12 cellular contexts compared by ENCODE assay signal in the genomic region with DNA sequence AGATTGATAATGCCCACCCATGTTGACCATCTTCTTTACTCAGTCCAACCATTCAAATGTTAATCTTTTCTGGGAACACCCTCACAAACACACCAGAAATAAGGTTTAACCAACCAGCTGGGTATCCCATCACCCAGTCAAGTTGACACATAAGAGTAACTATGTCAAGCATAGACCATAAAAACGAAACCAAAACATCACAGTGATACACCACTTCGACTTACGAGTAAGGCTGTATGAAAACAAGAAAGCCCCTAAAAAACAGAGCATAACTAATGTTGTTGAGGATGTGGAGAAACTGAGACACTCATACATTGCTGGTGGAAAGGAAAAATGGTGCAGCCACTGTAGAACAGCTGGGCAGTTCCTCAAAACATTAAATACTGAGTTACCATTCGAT. TPM values are rescaled to one million over a fixed set of nuclear protein-coding genes. Genes with fewer than 3 reads are reported as not detected.
DNase-seq lines count a peak whose midpoint lies in the region; ATAC-seq and TF ChIP-seq lines count a peak whose summit lies in the region.
"Had no signal": no experiment of that assay in that cellular context is flagged by ENCODE, and none has a peak within 500 bp of the region (broad histone marks: within the 10 kb centered on the region; RNA-seq: fewer than 3 reads in every experiment).

No MANE protein-coding gene starts in this region.

- H3K4me3 Mint-ChIP-seq in activated B cell treated with CpG ODN at 0.5 μM for 24 hours: peak overlapping the region; percentile 76
- H3K4me3 Mint-ChIP-seq: neural crest cell, type B pancreatic cell had no signal

- H3K4me1 Mint-ChIP-seq in activated B cell treated with CpG ODN at 0.5 μM for 24 hours: peaks cover 45% of the 10 kb centered on the region

- no peaks in the 10 kb centered on the region for H3K9me3 Mint-ChIP-seq in activated B cell treated with CpG ODN at 0.5 μM for 24 hours
- H3K9me3 Mint-ChIP-seq: neural crest cell, type B pancreatic cell had no signal

- H3K9ac ChIP-seq in GM23248: no peak overlapping the region

- H3F3A ChIP-seq in GM23248 (ENCODE audit: insufficient read depth): no peaks in the 10 kb centered on the region

- peaks cover 8% of the 10 kb centered on the region for H3K36me3 Mint-ChIP-seq in activated B cell treated with CpG ODN at 0.5 μM for 24 hours (ENCODE audit: low read depth)
- H3K36me3 Mint-ChIP-seq: type B pancreatic cell had no signal

- peak overlapping the region; percentile 67 for H3K27ac Mint-ChIP-seq in activated B cell treated with CpG ODN at 0.5 μM for 24 hours
- H3K27ac Mint-ChIP-seq: type B pancreatic cell had no signal

- TF ChIP-seq CTCF in GM10266 (IDR thresholded peaks at IDR 0.05; ENCODE audit: control insufficient read depth, insufficient read depth, low read depth, missing control alignments) (no peak), activated B cell treated with CpG ODN at 0.5 μM for 24 hours (IDR thresholded peaks at IDR 0.05) (no peak)

- CTCF ChIA-PET in activated B cell treated with CpG ODN at 0.5 μM for 24 hours (lab: Charles Lee): no interaction called here

- in situ Hi-C loops in GM23248 (cut with MboI): no loop called here

- no peak overlapping the region for H3K27ac ChIP-seq in GM23248

- no peaks in the 10 kb centered on the region for H3K36me3 ChIP-seq in GM23248 (ENCODE audit: low read depth)

- no peak overlapping the region for H3K4me3 ChIP-seq in GM23248

- ATAC-seq in GM19043 (IDR thresholded peaks at IDR 0.05; ENCODE audit: low read depth, unreplicated experiment): peak; percentile 46
- ATAC-seq in HG02885 (IDR thresholded peaks at IDR 0.05; ENCODE audit: poor library complexity, unreplicated experiment): peak; percentile 66
- ATAC-seq in activated B cell treated with CpG ODN at 0.5 μM for 24 hours (ENCODE audit: low read depth): peak; percentile 30

- no peaks in the 10 kb centered on the region for H3K4me1 ChIP-seq in GM23248 (ENCODE audit: insufficient read depth)

- no peaks in the 10 kb centered on the region for H3K27me3 ChIP-seq in GM23248 (replicated peaks; ENCODE audit: insufficient read depth)

- no peaks in the 10 kb centered on the region for H4K20me1 ChIP-seq in GM23248 (ENCODE audit: insufficient read depth)

- no peak overlapping the region for H2AFZ ChIP-seq in GM23248

- no peaks in the 10 kb centered on the region for H3K9me2 ChIP-seq in GM23248 (ENCODE audit: insufficient read depth)

- POLR2A ChIA-PET in activated B cell treated with CpG ODN at 0.5 μM for 24 hours (lab: Charles Lee): interaction anchor here (0.6 kb wide), 1 partner anchor 96 kb away, joined by 5 read pairs; no protein-coding TSS in a partner anchor

- H3K4me2 ChIP-seq in GM23248 (ENCODE audit: unreplicated experiment): no peak overlapping the region

- no peaks in the 10 kb centered on the region for H3K9me3 ChIP-seq in GM23248 (ENCODE audit: low read depth)

- 91% methylated on average over 4 of the region's 4 CpGs for WGBS in GM23248 (ENCODE audit: low coverage in 1 of 2, low lambda C conversion rate in 2 of 2, missing lambda C conversion rate in 2 of 2), 2 experiments

- H3K79me2 ChIP-seq in GM23248 (ENCODE audit: insufficient read depth): no peaks in the 10 kb centered on the region

- intact Hi-C loops in activated B cell treated with CpG ODN at 0.5 μM for 24 hours (cut with micrococcal nuclease): loop anchor here (10.0 kb wide), 1 partner anchor 524 kb away; a partner anchor contains a TSS

- DNase-seq in GM10266 (ENCODE audit: extremely low spot score) (peak; percentile 72), activated B cell treated with CpG ODN at 0.5 μM for 24 hours (no peak), NCI-H2227 treated with DMSO at 0.1 percent for 48 hours (lab: John Stamatoyannopoulos, UW) (no peak), GM23248 (no peak), CD1c-positive myeloid dendritic cell (ENCODE audit: extremely low spot score) (no peak), NCI-H146 treated with DMSO at 0.1 percent for 48 hours (lab: John Stamatoyannopoulos, UW; ENCODE audit: unreplicated experiment) (no peak)
- DNase-seq: DMS153, NCI-H1105 treated with DMSO at 0.1 percent for 48 hours had no signal

- no peaks in the 10 kb centered on the region for H3K27me3 Mint-ChIP-seq in activated B cell treated with CpG ODN at 0.5 μM for 24 hours
- H3K27me3 Mint-ChIP-seq: type B pancreatic cell had no signal

RNA-seq across cellular contexts. Expression of a gene that starts 57.4 kb away (rescaled TPM):
- 34.3 and 48.3 TPM in 2 replicates for total RNA-seq in activated B cell treated with CpG ODN at 0.5 μM for 24 hours
- 129 and 146 TPM in 2 replicates for total RNA-seq in GM23248 (2014; rRNA removed; shearing (Covaris generic))
- polyA plus RNA-seq in GM23248 (2016; fragmentation: Nextera tagmentation; extraction: Ambion mirVana): 97.0 and 101 TPM in 2 replicates
